In genomic region chr4:70754990-70755688, GRCh38 we compare ENCODE assay signal across 13 cellular contexts. TPM values are rescaled to one million over a fixed set of nuclear protein-coding genes. Genes with fewer than 3 reads are reported as not detected.
DNase-seq lines count a peak whose midpoint lies in the region; ATAC-seq and TF ChIP-seq lines count a peak whose summit lies in the region.
"Had no signal": no experiment of that assay in that cellular context is flagged by ENCODE, and none has a peak within 500 bp of the region (broad histone marks: within the 10 kb centered on the region; RNA-seq: fewer than 3 reads in every experiment).

No MANE protein-coding gene starts in this region.

- no peaks in the 10 kb centered on the region for H3K9me3 Mint-ChIP-seq in stimulated activated naive CD8-positive, alpha-beta T cell treated with anti-CD3 and anti-CD28 coated beads, Interleukin-15, amount 100 ng/mL, for 72 hours
- peaks cover 4% of the 10 kb centered on the region; the same call in 1 of the 2 replicates for H3K9me3 Mint-ChIP-seq in WTC11
- H3K9me3 Mint-ChIP-seq: effector memory CD8-positive, alpha-beta T cell; stimulated activated naive CD8-positive, alpha-beta T cell treated with anti-CD3 and anti-CD28 coated beads, Interleukin-15, Interleukin-2, amounts not matched to agents 100 ng/mL and 50 ng/mL, for 24 hours had no signal

- no peak overlapping the region for H3K27ac ChIP-seq in esophagus squamous epithelium
- H3K27ac ChIP-seq: lower lobe of right lung had no signal

- H3K27me3 Mint-ChIP-seq in stimulated activated naive CD8-positive, alpha-beta T cell treated with anti-CD3 and anti-CD28 coated beads, Interleukin-15, amount 100 ng/mL, for 72 hours: no peaks in the 10 kb centered on the region
- H3K27me3 Mint-ChIP-seq in WTC11 (ENCODE audit: low read depth): no peaks in the 10 kb centered on the region
- H3K27me3 Mint-ChIP-seq: effector memory CD8-positive, alpha-beta T cell; stimulated activated naive CD8-positive, alpha-beta T cell treated with anti-CD3 and anti-CD28 coated beads, Interleukin-15, Interleukin-2, amounts not matched to agents 100 ng/mL and 50 ng/mL, for 24 hours had no signal

- TF ChIP-seq POLR2A in esophagus squamous epithelium (IDR thresholded peaks at IDR 0.05): no peak

- H3K9me3 ChIP-seq in esophagus squamous epithelium: no peaks in the 10 kb centered on the region
- H3K9me3 ChIP-seq: lower lobe of right lung had no signal

- POLR2A ChIA-PET in WTC11 (lab: Charles Lee): no interaction called here

- CTCF ChIA-PET in WTC11 (lab: Charles Lee): no interaction called here

- H3K4me3 ChIP-seq in esophagus squamous epithelium: no peak overlapping the region
- H3K4me3 ChIP-seq: lower lobe of right lung had no signal

- H3K4me1 ChIP-seq in esophagus squamous epithelium: peaks cover 0 to 22% (median 0%) of the 10 kb centered on the region in 3 donors

- no peak overlapping the region for H3K27ac Mint-ChIP-seq in stimulated activated naive CD8-positive, alpha-beta T cell treated with anti-CD3 and anti-CD28 coated beads, Interleukin-15, amount 100 ng/mL, for 72 hours
- no peak overlapping the region for H3K27ac Mint-ChIP-seq in WTC11
- H3K27ac Mint-ChIP-seq: effector memory CD8-positive, alpha-beta T cell; stimulated activated naive CD8-positive, alpha-beta T cell treated with anti-CD3 and anti-CD28 coated beads, Interleukin-15, Interleukin-2, amounts not matched to agents 100 ng/mL and 50 ng/mL, for 24 hours had no signal

- no peak for DNase-seq in stimulated activated naive CD8-positive, alpha-beta T cell treated with anti-CD3 and anti-CD28 coated beads, Interleukin-15, amount 100 ng/mL, for 72 hours
- no peak for DNase-seq in stimulated activated naive CD8-positive, alpha-beta T cell treated with anti-CD3 and anti-CD28 coated beads, Interleukin-15, Interleukin-2, amounts not matched to agents 100 U/mL and 50 U/mL, for 24 hours
- DNase-seq in esophagus squamous epithelium (lab: John Stamatoyannopoulos, UW): no peak
- DNase-seq in iPS-NIHi7 (ENCODE audit: extremely low spot score): no peak
- DNase-seq in WTC11 (ENCODE audit: low spot score): no peak
- DNase-seq: effector memory CD8-positive, alpha-beta T cell; EL; lower lobe of right lung; NCI-H1436 had no signal

- H3K4me3 Mint-ChIP-seq in stimulated activated naive CD8-positive, alpha-beta T cell treated with anti-CD3 and anti-CD28 coated beads, Interleukin-15, amount 100 ng/mL, for 72 hours: no peak overlapping the region
- no peak overlapping the region for H3K4me3 Mint-ChIP-seq in WTC11
- H3K4me3 Mint-ChIP-seq: effector memory CD8-positive, alpha-beta T cell; stimulated activated naive CD8-positive, alpha-beta T cell treated with anti-CD3 and anti-CD28 coated beads, Interleukin-15, Interleukin-2, amounts not matched to agents 100 ng/mL and 50 ng/mL, for 24 hours had no signal

- no peaks in the 10 kb centered on the region for H3K36me3 ChIP-seq in esophagus squamous epithelium
- H3K36me3 ChIP-seq: lower lobe of right lung had no signal

- 89 to 92% methylated on average over 8 to 10 of the region's 10 CpGs for WGBS in esophagus squamous epithelium, 2 donors

- ATAC-seq in stimulated activated naive CD8-positive, alpha-beta T cell treated with anti-CD3 and anti-CD28 coated beads, Interleukin-15, amount 100 ng/mL, for 72 hours: peak; percentile 70
- no peak for ATAC-seq in stimulated activated naive CD8-positive, alpha-beta T cell treated with anti-CD3 and anti-CD28 coated beads, Interleukin-15, Interleukin-2, amounts not matched to agents 100 U/mL and 50 U/mL, for 24 hours
- ATAC-seq in GM21825 (IDR thresholded peaks at IDR 0.05; ENCODE audit: unreplicated experiment): peak; percentile 24
- peak; percentile 43 for ATAC-seq in HG03565 (IDR thresholded peaks at IDR 0.05; ENCODE audit: unreplicated experiment)
- no peak for ATAC-seq in WTC11
- no peak for ATAC-seq in HG02588 (IDR thresholded peaks at IDR 0.05; ENCODE audit: unreplicated experiment)
- ATAC-seq: effector memory CD8-positive, alpha-beta T cell; lower lobe of right lung had no signal

- intact Hi-C loops in esophagus squamous epithelium (cut with DNase I): no loop called here

- peaks cover 16% of the 10 kb centered on the region for H3K4me1 Mint-ChIP-seq in stimulated activated naive CD8-positive, alpha-beta T cell treated with anti-CD3 and anti-CD28 coated beads, Interleukin-15, amount 100 ng/mL, for 72 hours
- H3K4me1 Mint-ChIP-seq in WTC11: no peaks in the 10 kb centered on the region

- no peaks in the 10 kb centered on the region for H3K36me3 Mint-ChIP-seq in WTC11

- TF ChIP-seq CTCF in esophagus squamous epithelium (IDR thresholded peaks at IDR 0.05): no peak
- no peak for TF ChIP-seq CTCF in WTC11 (IDR thresholded peaks at IDR 0.05)

- no peaks in the 10 kb centered on the region for H3K27me3 ChIP-seq in esophagus squamous epithelium

TF ChIP-seq in WTC11, 78 proteins besides CTCF, POLR2A, EP300 and RAD21:
- TF ChIP-seq ZSCAN18 (CRISPR knock-in tag; IDR thresholded peaks at IDR 0.05): no peak
- TF ChIP-seq, protein P1, sequence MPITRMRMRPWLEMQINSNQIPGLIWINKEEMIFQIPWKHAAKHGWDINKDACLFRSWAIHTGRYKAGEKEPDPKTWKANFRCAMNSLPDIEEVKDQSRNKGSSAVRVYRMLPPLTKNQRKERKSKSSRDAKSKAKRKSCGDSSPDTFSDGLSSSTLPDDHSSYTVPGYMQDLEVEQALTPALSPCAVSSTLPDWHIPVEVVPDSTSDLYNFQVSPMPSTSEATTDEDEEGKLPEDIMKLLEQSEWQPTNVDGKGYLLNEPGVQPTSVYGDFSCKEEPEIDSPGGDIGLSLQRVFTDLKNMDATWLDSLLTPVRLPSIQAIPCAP (CRISPR knock-in tag; IDR thresholded peaks at IDR 0.05): no peak
- TF ChIP-seq NR2C2 (CRISPR knock-in tag; IDR thresholded peaks at IDR 0.05): no peak
- no peak for TF ChIP-seq ELF4 (CRISPR knock-in tag; IDR thresholded peaks at IDR 0.05; ENCODE audit: low read depth)
- TF ChIP-seq TEAD1 (CRISPR knock-in tag; IDR thresholded peaks at IDR 0.05): no peak
- TF ChIP-seq ZNF532 (CRISPR knock-in tag; IDR thresholded peaks at IDR 0.05; ENCODE audit: borderline replicate concordance): no peak
- TF ChIP-seq SP1 (CRISPR knock-in tag; conservative IDR thresholded peaks at IDR 0.05): no peak
- TF ChIP-seq GABPB1 (CRISPR knock-in tag; IDR thresholded peaks at IDR 0.05): no peak

RNA-seq across cellular contexts. Expression of gene RUFY3, which starts 33.4 kb away (rescaled TPM):
- 10 to 100 TPM; 30.4 to 63.9 (median 42.4) TPM for total RNA-seq in esophagus squamous epithelium
- 49.0 to 52.3 TPM (median 51.4 TPM) in 3 replicates for total RNA-seq in WTC11 (2021)

Comparison
In these comparisons a context has a peak if more than half of its experiments do, and no peak if none do; other contexts are left out.
1. ATAC-seq: peak in stimulated activated naive CD8-positive, alpha-beta T cell treated with anti-CD3 and anti-CD28 coated beads, Interleukin-15, amount 100 ng/mL, for 72 hours (single experiment), GM21825 (single experiment) and HG03565 (single experiment); none in stimulated activated naive CD8-positive, alpha-beta T cell treated with anti-CD3 and anti-CD28 coated beads, Interleukin-15, Interleukin-2, amounts not matched to agents 100 U/mL and 50 U/mL, for 24 hours (single experiment), WTC11 (single experiment) and HG02588 (single experiment).